Comparison of ENCODE assay signal across 14 cellular contexts in genomic region chr3:155608237-155608636, GRCh38.
A peak's percentile ranks its signal among the peaks of the same experiment; 100 is the strongest.
DNase-seq lines count a peak whose midpoint lies in the region; TF ChIP-seq lines count a peak whose summit lies in the region.
"Had no signal": no experiment of that assay in that cellular context is flagged by ENCODE, and none has a peak within 500 bp of the region (broad histone marks: within the 10 kb centered on the region; RNA-seq: fewer than 3 reads in every experiment).

No MANE protein-coding gene starts in this region.

- no CpG with 5 or more reads among the region's 4 CpGs for WGBS in H9 (ENCODE audit: extremely low coverage, insufficient read length, low lambda C conversion rate)
- WGBS in endodermal cell (ENCODE audit: insufficient coverage in 1 of 2, insufficient read length in 1 of 2), 2 experiments = 82 to 84% methylated on average over 1 to 4 of the region's 4 CpGs
- 67% methylated on average over 4 of the region's 4 CpGs for WGBS in mammary epithelial cell (ENCODE audit: low coverage, missing lambda C conversion rate)

- H3K9me3 Mint-ChIP-seq in H9 = peaks cover 4 to 6% of the 10 kb centered on the region in 2 experiments; a peak in 1 of 5 replicates
- H3K9me3 Mint-ChIP-seq in endodermal cell = peaks cover 17% of the 10 kb centered on the region
- peaks cover 43% of the 10 kb centered on the region for H3K9me3 Mint-ChIP-seq in nephron progenitor cell

- no peaks in the 10 kb centered on the region for H4K20me1 ChIP-seq in H9 (ENCODE audit: control insufficient read depth, insufficient read depth, insufficient read length)
- H4K20me1 ChIP-seq in mammary epithelial cell (ENCODE audit: insufficient read depth, low read length) = no peaks in the 10 kb centered on the region

- in situ Hi-C loops in mammary epithelial cell (cut with MboI; ENCODE audit: low sequenced_read_pairs in 2 of 2) = no loop called here

- H3K27ac ChIP-seq in H9 (ENCODE audit: insufficient read length, low read depth, low read length) (no peak overlapping the region), endodermal cell (ENCODE audit: low read depth, low read length) (peak overlapping the region; percentile 42), mammary epithelial cell (ENCODE audit: insufficient read depth, low read depth, low read length) (no peak overlapping the region)
- H3K27ac ChIP-seq: A549, C4-2B had no signal

- peak overlapping the region in 2 of 3 experiments; percentile 53 to 68; a peak in 4 of 7 replicates for H3K27ac Mint-ChIP-seq in H9
- no peak overlapping the region for H3K27ac Mint-ChIP-seq in endodermal cell
- peak overlapping the region; percentile 91 for H3K27ac Mint-ChIP-seq in nephron progenitor cell
- H3K27ac Mint-ChIP-seq: CD4-positive, alpha-beta memory T cell; IgD-negative memory B cell had no signal

- no peak overlapping the region for H3K4me2 ChIP-seq in H9 (ENCODE audit: insufficient read depth, insufficient read length, low read length)
- H3K4me2 ChIP-seq in mammary epithelial cell (ENCODE audit: insufficient read depth, low read depth, low read length) = no peak overlapping the region
- H3K4me2 ChIP-seq: A549 had no signal

- no peak overlapping the region for H3K14ac ChIP-seq in H9 (ENCODE audit: insufficient read depth, low read length)

- H4K5ac ChIP-seq in H9 (ENCODE audit: insufficient read length, low read depth, low read length) = no peak overlapping the region

- H3K23ac ChIP-seq in H9 (ENCODE audit: insufficient read length, low read depth, low read length) = no peak overlapping the region

- H3K4ac ChIP-seq in H9 (ENCODE audit: low read depth, low read length) = no peak overlapping the region

- H3K9ac ChIP-seq in H9 (ENCODE audit: extremely low read depth, insufficient read length, low read length) = no peak overlapping the region
- H3K9ac ChIP-seq in endodermal cell (ENCODE audit: extremely low read depth, low read length, poor library complexity, severe bottlenecking) = no peak overlapping the region
- H3K9ac ChIP-seq in mammary epithelial cell (ENCODE audit: insufficient read depth, low read length) = no peak overlapping the region

- no peak overlapping the region for H2BK12ac ChIP-seq in H9 (ENCODE audit: insufficient read length, low read depth, low read length)

- no peak overlapping the region for H3K18ac ChIP-seq in H9 (ENCODE audit: insufficient read length, low read depth, low read length)

- H2BK120ac ChIP-seq in H9 (ENCODE audit: low read depth, low read length, poor library complexity, severe bottlenecking) = no peak overlapping the region

- no peaks in the 10 kb centered on the region; the same call in 1 of the 2 replicates for H3K4me1 ChIP-seq in H9 (ENCODE audit: insufficient read depth, low read length)
- no peaks in the 10 kb centered on the region for H3K4me1 ChIP-seq in endodermal cell (ENCODE audit: control insufficient read depth, insufficient read depth, low read length)
- no peaks in the 10 kb centered on the region for H3K4me1 ChIP-seq in mammary epithelial cell (ENCODE audit: insufficient read depth, low read length)
- H3K4me1 ChIP-seq: BE2C had no signal

- H2BK5ac ChIP-seq in H9 (ENCODE audit: insufficient read length, low read length) = no peak overlapping the region

- H2BK20ac ChIP-seq in H9 (ENCODE audit: low read depth, low read length, poor library complexity, severe bottlenecking) = no peak overlapping the region

- H3K36me3 Mint-ChIP-seq in H9 (ENCODE audit: insufficient read depth in 1 of 3, low read depth in 3 of 3) (peaks cover 0 to 14% (median 6%) of the 10 kb centered on the region in 3 experiments; a peak in 5 of 7 replicates), endodermal cell (ENCODE audit: low read depth) (peaks cover 1% of the 10 kb centered on the region), nephron progenitor cell (ENCODE audit: low read depth) (peaks cover 42% of the 10 kb centered on the region)
- H3K36me3 Mint-ChIP-seq: CD4-positive, alpha-beta memory T cell; IgD-negative memory B cell had no signal

- H4K91ac ChIP-seq in H9 (ENCODE audit: insufficient read length, low read depth, low read length) = no peak overlapping the region

- H3K4me3 ChIP-seq in endodermal cell (ENCODE audit: low read length) (no peak overlapping the region), mammary epithelial cell (replicated peaks in 1 of 3; ENCODE audit: insufficient read depth in 1 of 3, low read depth in 2 of 3, low read length in 3 of 3) (no peak overlapping the region)
- H3K4me3 ChIP-seq: A549 had no signal

- no peaks in the 10 kb centered on the region for H3K9me3 ChIP-seq in H9 (ENCODE audit: control insufficient read depth, low read depth, low read length)
- peaks cover 21% of the 10 kb centered on the region for H3K9me3 ChIP-seq in endodermal cell (ENCODE audit: control insufficient read depth, low read length)
- no peaks in the 10 kb centered on the region for H3K9me3 ChIP-seq in mammary epithelial cell (replicated peaks; ENCODE audit: insufficient read depth, low read length)
- H3K9me3 ChIP-seq: A549, BE2C had no signal

- H3T11ph ChIP-seq in H9 (ENCODE audit: low read length) = no peak overlapping the region

- no peak overlapping the region for H2AK5ac ChIP-seq in H9 (ENCODE audit: insufficient read length, low read length)

- no peaks in the 10 kb centered on the region for H3K36me3 ChIP-seq in endodermal cell (ENCODE audit: control insufficient read depth, insufficient read depth, low read length)
- H3K36me3 ChIP-seq in mammary epithelial cell (ENCODE audit: insufficient read depth, low read length) = no peaks in the 10 kb centered on the region
- H3K36me3 ChIP-seq: BE2C had no signal

- H3K27me3 Mint-ChIP-seq in H9 (ENCODE audit: low read depth) (no peaks in the 10 kb centered on the region), endodermal cell (ENCODE audit: insufficient read depth) (peaks cover 4% of the 10 kb centered on the region), nephron progenitor cell (ENCODE audit: low read depth, poor library complexity) (no peaks in the 10 kb centered on the region)
- H3K27me3 Mint-ChIP-seq: IgD-negative memory B cell had no signal

- no peak overlapping the region for H4K8ac ChIP-seq in H9 (replicated peaks; ENCODE audit: insufficient read length, low read depth, low read length)

- no peak for DNase-seq in H9
- DNase-seq in endodermal cell = no peak
- peak; percentile 5 for DNase-seq in nephron progenitor cell
- DNase-seq in activated T-cell treated with anti-CD3 and anti-CD28 coated beads, Interleukin-2, amount 50 U/mL, for 1 hour = no peak
- no peak for DNase-seq in mammary epithelial cell
- DNase-seq in DMS 273 treated with DMSO at 0.1 percent for 48 hours (lab: John Stamatoyannopoulos, UW) = no peak
- DNase-seq: BE2C; CD4-positive, alpha-beta memory T cell; DMS153; DMS79 treated with DMSO at 0.1 percent for 48 hours; GF-D8 had no signal

- dilution Hi-C loops in mammary epithelial cell (cut with HindIII; ENCODE audit: low sequenced_read_pairs) = no loop called here

- no peaks in the 10 kb centered on the region for H3K79me1 ChIP-seq in H9 (ENCODE audit: insufficient read depth, low read depth, low read length, poor library complexity, severe bottlenecking)

- intact Hi-C loops in mammary epithelial cell (cut with micrococcal nuclease) = no loop called here

- H3K4me3 Mint-ChIP-seq in H9 (no peak overlapping the region), endodermal cell (no peak overlapping the region), nephron progenitor cell (no peak overlapping the region)
- H3K4me3 Mint-ChIP-seq: CD4-positive, alpha-beta memory T cell; IgD-negative memory B cell had no signal

- peaks cover 29 to 38% of the 10 kb centered on the region in 2 experiments for H3K4me1 Mint-ChIP-seq in H9
- H3K4me1 Mint-ChIP-seq in endodermal cell = peaks cover 30% of the 10 kb centered on the region
- peaks cover 41% of the 10 kb centered on the region for H3K4me1 Mint-ChIP-seq in nephron progenitor cell
- H3K4me1 Mint-ChIP-seq: CD4-positive, alpha-beta memory T cell had no signal

- H3K23me2 ChIP-seq in H9 (ENCODE audit: insufficient read length, low read depth, low read length, poor library complexity, severe bottlenecking) = no peaks in the 10 kb centered on the region

- H2BK15ac ChIP-seq in H9 (ENCODE audit: low read depth, low read length) = no peak overlapping the region

- no peak for TF ChIP-seq CTCF in H9 (conservative IDR thresholded peaks at IDR 0.05)
- no peak for TF ChIP-seq CTCF in endodermal cell (conservative IDR thresholded peaks at IDR 0.05)
- TF ChIP-seq CTCF in nephron progenitor cell (IDR thresholded peaks at IDR 0.05) = no peak
- no peak for TF ChIP-seq CTCF in mammary epithelial cell (conservative IDR thresholded peaks at IDR 0.05 in 1 of 2, IDR thresholded peaks at IDR 0.05 in 1 of 2; ENCODE audit: extremely low read depth in 1 of 2, insufficient read depth in 1 of 2, low read depth in 1 of 2, low read length in 2 of 2)

- H3K56ac ChIP-seq in H9 (ENCODE audit: insufficient read length, low read depth, low read length) = no peak overlapping the region

- H3K27me3 ChIP-seq in H9 (ENCODE audit: insufficient read depth, low read length) (no peaks in the 10 kb centered on the region), endodermal cell (ENCODE audit: control insufficient read depth, insufficient read depth, low read length, poor library complexity, severe bottlenecking) (no peaks in the 10 kb centered on the region), mammary epithelial cell (ENCODE audit: insufficient read depth, low read length) (no peaks in the 10 kb centered on the region)
- H3K27me3 ChIP-seq: BE2C had no signal

- BruUV-seq in mammary epithelial cell (replicated peaks; lab: Mats Ljungman, UMichigan) = no TSS peak

- H2AFZ ChIP-seq in H9 (ENCODE audit: low read length) (no peak overlapping the region), mammary epithelial cell (ENCODE audit: low read depth, low read length) (no peak overlapping the region)

- H3K79me2 ChIP-seq in H9 (ENCODE audit: insufficient read depth, low read length) (0 out of 2 replicates have a peak, but pooled peaks cover 2% of the 10 kb centered on the region), mammary epithelial cell (ENCODE audit: insufficient read depth, low read length) (no peaks in the 10 kb centered on the region)

- CTCF ChIA-PET in mammary epithelial cell (lab: Charles Lee; ENCODE audit: low non-redundant PET) = no interaction called here
